ENCODE assay signal across 8 cellular contexts in genomic region chr3:14947886-14948608, GRCh38. TPM values are rescaled to one million over a fixed set of nuclear protein-coding genes. Genes with fewer than 3 reads are reported as not detected.
DNase-seq lines count a peak whose midpoint lies in the region; ATAC-seq and TF ChIP-seq lines count a peak whose summit lies in the region.

No MANE protein-coding gene starts in this region.

- H3K4me2 ChIP-seq in osteoblast (ENCODE audit: insufficient read depth, low read length), result peak overlapping the region; percentile 94

- TF ChIP-seq CTCF in GM10266 (IDR thresholded peaks at IDR 0.05; ENCODE audit: control insufficient read depth, insufficient read depth, low read depth, missing control alignments) (no peak), glutamatergic neuron (IDR thresholded peaks at IDR 0.05; ENCODE audit: partially characterized antibody, unreplicated experiment) (no peak), osteoblast (IDR thresholded peaks at IDR 0.05; ENCODE audit: extremely low read depth, low read depth, low read length) (no peak), thoracic aorta (IDR thresholded peaks at IDR 0.05) (no peak)

- H3K27ac ChIP-seq in osteoblast (ENCODE audit: low read depth, low read length) (peak overlapping the region; percentile 88), thoracic aorta (peak overlapping the region; percentile 99)

- H3K4me3 ChIP-seq in osteoblast (ENCODE audit: insufficient read depth, low read length) (peak overlapping the region; percentile 92), thoracic aorta (peak overlapping the region; percentile 96)

- H3K27me3 ChIP-seq in osteoblast (ENCODE audit: insufficient read depth, low read length) (no peaks in the 10 kb centered on the region), thoracic aorta (replicated peaks; ENCODE audit: insufficient read depth) (no peaks in the 10 kb centered on the region)

- no peaks in the 10 kb centered on the region for H3K9me3 Mint-ChIP-seq in activated naive CD8-positive, alpha-beta T cell treated with anti-CD3 and anti-CD28 coated beads for 36 hours
- peaks cover 4% of the 10 kb centered on the region for H3K9me3 Mint-ChIP-seq in glutamatergic neuron (ENCODE audit: unreplicated experiment)

- peaks cover 14% of the 10 kb centered on the region for H3K4me1 ChIP-seq in osteoblast (ENCODE audit: insufficient read depth, low read length)
- peaks cover 19 to 44% of the 10 kb centered on the region in 2 donors for H3K4me1 ChIP-seq in thoracic aorta (ENCODE audit: control insufficient read depth in 1 of 2, low read depth in 2 of 2)

- peak overlapping the region; percentile 100 for H3K27ac Mint-ChIP-seq in activated naive CD8-positive, alpha-beta T cell treated with anti-CD3 and anti-CD28 coated beads for 36 hours
- peak overlapping the region; percentile 98 for H3K27ac Mint-ChIP-seq in glutamatergic neuron (ENCODE audit: unreplicated experiment)

- DNase-seq in GM10266 (ENCODE audit: extremely low spot score), result peak; percentile 100
- DNase-seq in NCI-H1105 (lab: John Stamatoyannopoulos, UW), result peak; percentile 84
- peak; percentile 95 for DNase-seq in SKM-1 (lab: John Stamatoyannopoulos, UW; ENCODE audit: unreplicated experiment)
- peak; percentile 96 for DNase-seq in activated naive CD8-positive, alpha-beta T cell treated with anti-CD3 and anti-CD28 coated beads for 36 hours
- DNase-seq in glutamatergic neuron, result peak; percentile 96
- peak; percentile 100 for DNase-seq in osteoblast (ENCODE audit: insufficient read length, low spot score, missing footprints)
- peak; percentile 78 for DNase-seq in thoracic aorta (ENCODE audit: low spot score)

- no peaks in the 10 kb centered on the region for H3K27me3 Mint-ChIP-seq in activated naive CD8-positive, alpha-beta T cell treated with anti-CD3 and anti-CD28 coated beads for 36 hours
- peaks cover 3% of the 10 kb centered on the region for H3K27me3 Mint-ChIP-seq in glutamatergic neuron (ENCODE audit: unreplicated experiment)

- H3K9me3 ChIP-seq in osteoblast (ENCODE audit: low read depth, low read length) (no peaks in the 10 kb centered on the region), thoracic aorta (no peaks in the 10 kb centered on the region)

- H3K4me1 Mint-ChIP-seq in activated naive CD8-positive, alpha-beta T cell treated with anti-CD3 and anti-CD28 coated beads for 36 hours, result peaks cover 39% of the 10 kb centered on the region
- H3K4me1 Mint-ChIP-seq in glutamatergic neuron (ENCODE audit: low read depth, unreplicated experiment), result peaks cover 24% of the 10 kb centered on the region

- H3K36me3 ChIP-seq in osteoblast (ENCODE audit: insufficient read depth, low read length) (peaks cover 20% of the 10 kb centered on the region), thoracic aorta (peaks cover 10% of the 10 kb centered on the region)

- H2AFZ ChIP-seq in osteoblast (ENCODE audit: low read length), result peak overlapping the region; percentile 94

- H3K36me3 Mint-ChIP-seq in activated naive CD8-positive, alpha-beta T cell treated with anti-CD3 and anti-CD28 coated beads for 36 hours, result peaks cover 43% of the 10 kb centered on the region
- H3K36me3 Mint-ChIP-seq in glutamatergic neuron (ENCODE audit: unreplicated experiment), result no peaks in the 10 kb centered on the region

- H3K79me2 ChIP-seq in osteoblast (ENCODE audit: insufficient read depth, low read length), result peaks cover 85% of the 10 kb centered on the region

- ATAC-seq in HG02642 (IDR thresholded peaks at IDR 0.05; ENCODE audit: poor library complexity, unreplicated experiment) (peak; percentile 87), thoracic aorta (ENCODE audit: insufficient number of reproducible peaks, low FRiP score, low read depth) (peak; percentile 96)

- H3K4me3 Mint-ChIP-seq in activated naive CD8-positive, alpha-beta T cell treated with anti-CD3 and anti-CD28 coated beads for 36 hours, result peak overlapping the region; percentile 99
- H3K4me3 Mint-ChIP-seq in glutamatergic neuron (ENCODE audit: unreplicated experiment), result peak overlapping the region; percentile 92

- H4K20me1 ChIP-seq in osteoblast (ENCODE audit: insufficient read depth, low read length), result peaks cover 9% of the 10 kb centered on the region

RNA-seq across cellular contexts. Expression of gene NR2C2, which starts 0.7 kb away (rescaled TPM):
- 10 to 100 TPM; 39.1 to 43.1 TPM for total RNA-seq in activated naive CD8-positive, alpha-beta T cell treated with anti-CD3 and anti-CD28 coated beads for 36 hours
- total RNA-seq in glutamatergic neuron (ENCODE audit: unreplicated experiment), result 57.5 TPM
- 34.0 and 36.8 TPM in 2 replicates for total RNA-seq in osteoblast
- total RNA-seq in thoracic aorta, result 10 to 100 TPM; 43.5 to 79.1 TPM

Comparison
In these comparisons a context has a peak if more than half of its experiments do, and no peak if none do; other contexts are left out.
1. Peak in every context shown above with its lines: DNase-seq, ATAC-seq, H3K4me3 ChIP-seq and H3K27ac ChIP-seq.